1 cellular context compared by ENCODE assay signal in the genomic region with DNA sequence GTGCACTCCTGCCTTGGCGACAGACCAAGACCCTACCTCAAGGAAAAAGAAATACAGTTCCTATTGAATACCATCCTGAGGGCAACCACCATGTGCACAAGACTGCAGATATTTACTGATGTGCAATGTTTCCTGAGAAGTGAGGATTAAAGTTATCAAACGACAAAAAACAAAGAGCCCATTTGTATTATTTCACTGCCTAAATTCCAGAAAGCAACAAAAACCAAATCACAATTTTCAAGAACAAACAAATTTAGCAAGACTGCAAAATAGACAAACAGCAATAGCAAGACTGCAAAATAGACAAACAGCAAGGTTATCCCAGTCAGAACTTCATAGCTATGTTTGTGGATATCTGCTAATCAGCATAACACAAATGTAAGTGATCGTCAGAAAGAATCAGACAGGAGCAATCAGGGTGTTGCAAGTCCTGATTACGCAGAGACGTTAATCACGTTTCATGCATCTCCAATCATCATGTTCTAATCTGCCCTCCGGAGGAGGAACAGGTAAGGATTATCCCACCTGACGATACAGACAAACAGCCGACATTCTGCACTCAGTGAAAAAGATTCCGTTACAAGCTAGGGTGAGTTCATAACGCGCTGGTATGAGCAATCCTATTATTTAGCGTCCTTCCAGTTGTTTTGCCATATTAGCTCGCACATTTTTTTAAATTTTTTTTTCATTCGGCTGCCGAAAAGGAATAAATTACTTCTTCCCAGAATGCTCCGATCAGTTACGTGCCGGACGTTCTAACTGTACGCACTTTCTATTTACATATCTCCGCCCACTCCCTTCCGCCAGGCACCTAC.
TF ChIP-seq lines count a peak whose summit lies in the region.

No MANE protein-coding gene starts in this region.

TF ChIP-seq in K562, 482 proteins besides CTCF, POLR2A, EP300 and RAD21 (continued from another document and continues in another):
- TF ChIP-seq, protein P1, sequence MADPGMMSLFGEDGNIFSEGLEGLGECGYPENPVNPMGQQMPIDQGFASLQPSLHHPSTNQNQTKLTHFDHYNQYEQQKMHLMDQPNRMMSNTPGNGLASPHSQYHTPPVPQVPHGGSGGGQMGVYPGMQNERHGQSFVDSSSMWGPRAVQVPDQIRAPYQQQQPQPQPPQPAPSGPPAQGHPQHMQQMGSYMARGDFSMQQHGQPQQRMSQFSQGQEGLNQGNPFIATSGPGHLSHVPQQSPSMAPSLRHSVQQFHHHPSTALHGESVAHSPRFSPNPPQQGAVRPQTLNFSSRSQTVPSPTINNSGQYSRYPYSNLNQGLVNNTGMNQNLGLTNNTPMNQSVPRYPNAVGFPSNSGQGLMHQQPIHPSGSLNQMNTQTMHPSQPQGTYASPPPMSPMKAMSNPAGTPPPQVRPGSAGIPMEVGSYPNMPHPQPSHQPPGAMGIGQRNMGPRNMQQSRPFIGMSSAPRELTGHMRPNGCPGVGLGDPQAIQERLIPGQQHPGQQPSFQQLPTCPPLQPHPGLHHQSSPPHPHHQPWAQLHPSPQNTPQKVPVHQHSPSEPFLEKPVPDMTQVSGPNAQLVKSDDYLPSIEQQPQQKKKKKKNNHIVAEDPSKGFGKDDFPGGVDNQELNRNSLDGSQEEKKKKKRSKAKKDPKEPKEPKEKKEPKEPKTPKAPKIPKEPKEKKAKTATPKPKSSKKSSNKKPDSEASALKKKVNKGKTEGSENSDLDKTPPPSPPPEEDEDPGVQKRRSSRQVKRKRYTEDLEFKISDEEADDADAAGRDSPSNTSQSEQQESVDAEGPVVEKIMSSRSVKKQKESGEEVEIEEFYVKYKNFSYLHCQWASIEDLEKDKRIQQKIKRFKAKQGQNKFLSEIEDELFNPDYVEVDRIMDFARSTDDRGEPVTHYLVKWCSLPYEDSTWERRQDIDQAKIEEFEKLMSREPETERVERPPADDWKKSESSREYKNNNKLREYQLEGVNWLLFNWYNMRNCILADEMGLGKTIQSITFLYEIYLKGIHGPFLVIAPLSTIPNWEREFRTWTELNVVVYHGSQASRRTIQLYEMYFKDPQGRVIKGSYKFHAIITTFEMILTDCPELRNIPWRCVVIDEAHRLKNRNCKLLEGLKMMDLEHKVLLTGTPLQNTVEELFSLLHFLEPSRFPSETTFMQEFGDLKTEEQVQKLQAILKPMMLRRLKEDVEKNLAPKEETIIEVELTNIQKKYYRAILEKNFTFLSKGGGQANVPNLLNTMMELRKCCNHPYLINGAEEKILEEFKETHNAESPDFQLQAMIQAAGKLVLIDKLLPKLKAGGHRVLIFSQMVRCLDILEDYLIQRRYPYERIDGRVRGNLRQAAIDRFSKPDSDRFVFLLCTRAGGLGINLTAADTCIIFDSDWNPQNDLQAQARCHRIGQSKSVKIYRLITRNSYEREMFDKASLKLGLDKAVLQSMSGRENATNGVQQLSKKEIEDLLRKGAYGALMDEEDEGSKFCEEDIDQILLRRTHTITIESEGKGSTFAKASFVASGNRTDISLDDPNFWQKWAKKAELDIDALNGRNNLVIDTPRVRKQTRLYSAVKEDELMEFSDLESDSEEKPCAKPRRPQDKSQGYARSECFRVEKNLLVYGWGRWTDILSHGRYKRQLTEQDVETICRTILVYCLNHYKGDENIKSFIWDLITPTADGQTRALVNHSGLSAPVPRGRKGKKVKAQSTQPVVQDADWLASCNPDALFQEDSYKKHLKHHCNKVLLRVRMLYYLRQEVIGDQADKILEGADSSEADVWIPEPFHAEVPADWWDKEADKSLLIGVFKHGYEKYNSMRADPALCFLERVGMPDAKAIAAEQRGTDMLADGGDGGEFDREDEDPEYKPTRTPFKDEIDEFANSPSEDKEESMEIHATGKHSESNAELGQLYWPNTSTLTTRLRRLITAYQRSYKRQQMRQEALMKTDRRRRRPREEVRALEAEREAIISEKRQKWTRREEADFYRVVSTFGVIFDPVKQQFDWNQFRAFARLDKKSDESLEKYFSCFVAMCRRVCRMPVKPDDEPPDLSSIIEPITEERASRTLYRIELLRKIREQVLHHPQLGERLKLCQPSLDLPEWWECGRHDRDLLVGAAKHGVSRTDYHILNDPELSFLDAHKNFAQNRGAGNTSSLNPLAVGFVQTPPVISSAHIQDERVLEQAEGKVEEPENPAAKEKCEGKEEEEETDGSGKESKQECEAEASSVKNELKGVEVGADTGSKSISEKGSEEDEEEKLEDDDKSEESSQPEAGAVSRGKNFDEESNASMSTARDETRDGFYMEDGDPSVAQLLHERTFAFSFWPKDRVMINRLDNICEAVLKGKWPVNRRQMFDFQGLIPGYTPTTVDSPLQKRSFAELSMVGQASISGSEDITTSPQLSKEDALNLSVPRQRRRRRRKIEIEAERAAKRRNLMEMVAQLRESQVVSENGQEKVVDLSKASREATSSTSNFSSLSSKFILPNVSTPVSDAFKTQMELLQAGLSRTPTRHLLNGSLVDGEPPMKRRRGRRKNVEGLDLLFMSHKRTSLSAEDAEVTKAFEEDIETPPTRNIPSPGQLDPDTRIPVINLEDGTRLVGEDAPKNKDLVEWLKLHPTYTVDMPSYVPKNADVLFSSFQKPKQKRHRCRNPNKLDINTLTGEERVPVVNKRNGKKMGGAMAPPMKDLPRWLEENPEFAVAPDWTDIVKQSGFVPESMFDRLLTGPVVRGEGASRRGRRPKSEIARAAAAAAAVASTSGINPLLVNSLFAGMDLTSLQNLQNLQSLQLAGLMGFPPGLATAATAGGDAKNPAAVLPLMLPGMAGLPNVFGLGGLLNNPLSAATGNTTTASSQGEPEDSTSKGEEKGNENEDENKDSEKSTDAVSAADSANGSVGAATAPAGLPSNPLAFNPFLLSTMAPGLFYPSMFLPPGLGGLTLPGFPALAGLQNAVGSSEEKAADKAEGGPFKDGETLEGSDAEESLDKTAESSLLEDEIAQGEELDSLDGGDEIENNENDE (IDR thresholded peaks at IDR 0.05; ENCODE audit: low read depth, low read length), result no peak
- TF ChIP-seq, protein P2, sequence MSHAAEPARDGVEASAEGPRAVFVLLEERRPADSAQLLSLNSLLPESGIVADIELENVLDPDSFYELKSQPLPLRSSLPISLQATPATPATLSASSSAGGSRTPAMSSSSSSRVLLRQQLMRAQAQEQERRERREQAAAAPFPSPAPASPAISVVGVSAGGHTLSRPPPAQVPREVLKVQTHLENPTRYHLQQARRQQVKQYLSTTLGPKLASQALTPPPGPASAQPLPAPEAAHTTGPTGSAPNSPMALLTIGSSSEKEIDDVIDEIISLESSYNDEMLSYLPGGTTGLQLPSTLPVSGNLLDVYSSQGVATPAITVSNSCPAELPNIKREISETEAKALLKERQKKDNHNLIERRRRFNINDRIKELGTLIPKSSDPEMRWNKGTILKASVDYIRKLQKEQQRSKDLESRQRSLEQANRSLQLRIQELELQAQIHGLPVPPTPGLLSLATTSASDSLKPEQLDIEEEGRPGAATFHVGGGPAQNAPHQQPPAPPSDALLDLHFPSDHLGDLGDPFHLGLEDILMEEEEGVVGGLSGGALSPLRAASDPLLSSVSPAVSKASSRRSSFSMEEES (CRISPR knock-in tag; IDR thresholded peaks at IDR 0.05), result peak; percentile 48; the same call in 1 of the 2 replicates
- TF ChIP-seq TCF7 (IDR thresholded peaks at IDR 0.05; ENCODE audit: borderline replicate concordance), result peak; percentile 42; the same call in 1 of the 2 replicates
- TF ChIP-seq ZNF766 (CRISPR knock-in tag; conservative IDR thresholded peaks at IDR 0.05), result peak; percentile 48; the same call in 1 of the 2 replicates
- TF ChIP-seq POLR2G (IDR thresholded peaks at IDR 0.05; ENCODE audit: low read depth, low read length), result peak; percentile 85
- TF ChIP-seq MBD2 (IDR thresholded peaks at IDR 0.05; ENCODE audit: borderline replicate concordance, low read depth), result peak; percentile 95
- peak; percentile 77 for TF ChIP-seq CCNT2 (IDR thresholded peaks at IDR 0.05; ENCODE audit: borderline replicate concordance, extremely low read depth, insufficient read length, low read depth, low read length)
- TF ChIP-seq HOMEZ (CRISPR knock-in tag; IDR thresholded peaks at IDR 0.05), result no peak
- TF ChIP-seq KLF6 (CRISPR knock-in tag; IDR thresholded peaks at IDR 0.05; ENCODE audit: borderline replicate concordance), result peak; percentile 5; the same call in 1 of the 2 replicates
- TF ChIP-seq RCOR1 (IDR thresholded peaks at IDR 0.05; ENCODE audit: borderline replicate concordance in 1 of 2, low read depth in 2 of 2, low read length in 2 of 2), result peak; percentile 67 to 70; a peak in 3 of 4 replicates
- TF ChIP-seq NCOA2 (IDR thresholded peaks at IDR 0.05; ENCODE audit: partially characterized antibody in 2 of 2), result no peak
- peak; percentile 77 for TF ChIP-seq SMARCA4 (IDR thresholded peaks at IDR 0.05)
- no peak for TF ChIP-seq ZNF217 (CRISPR knock-in tag; IDR thresholded peaks at IDR 0.05)
- TF ChIP-seq, protein P3, sequence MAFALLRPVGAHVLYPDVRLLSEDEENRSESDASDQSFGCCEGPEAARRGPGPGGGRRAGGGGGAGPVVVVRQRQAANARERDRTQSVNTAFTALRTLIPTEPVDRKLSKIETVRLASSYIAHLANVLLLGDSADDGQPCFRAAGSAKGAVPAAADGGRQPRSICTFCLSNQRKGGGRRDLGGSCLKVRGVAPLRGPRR (CRISPR knock-in tag; IDR thresholded peaks at IDR 0.05), result no peak
- peak; percentile 91 for TF ChIP-seq RBFOX2 (IDR thresholded peaks at IDR 0.05; ENCODE audit: low read depth, low read length)
- TF ChIP-seq YY1 (IDR thresholded peaks at IDR 0.05; ENCODE audit: borderline replicate concordance in 1 of 3, control insufficient read depth in 1 of 3, extremely low read depth in 1 of 3, insufficient read depth in 3 of 3, insufficient read length in 1 of 3, insufficient replicate concordance in 2 of 3, low read depth in 1 of 3, low read length in 2 of 3), result peak in 1 of 3 experiments; percentile 80
- peak; percentile 74 for TF ChIP-seq ZZZ3 (IDR thresholded peaks at IDR 0.05)
- no peak for TF ChIP-seq BRCA1 (IDR thresholded peaks at IDR 0.05)
- TF ChIP-seq BRCA1 (CRISPR knock-in tag; IDR thresholded peaks at IDR 0.05), result no peak
- peak; percentile 89 for TF ChIP-seq NFIC (IDR thresholded peaks at IDR 0.05)
- TF ChIP-seq, protein P4, sequence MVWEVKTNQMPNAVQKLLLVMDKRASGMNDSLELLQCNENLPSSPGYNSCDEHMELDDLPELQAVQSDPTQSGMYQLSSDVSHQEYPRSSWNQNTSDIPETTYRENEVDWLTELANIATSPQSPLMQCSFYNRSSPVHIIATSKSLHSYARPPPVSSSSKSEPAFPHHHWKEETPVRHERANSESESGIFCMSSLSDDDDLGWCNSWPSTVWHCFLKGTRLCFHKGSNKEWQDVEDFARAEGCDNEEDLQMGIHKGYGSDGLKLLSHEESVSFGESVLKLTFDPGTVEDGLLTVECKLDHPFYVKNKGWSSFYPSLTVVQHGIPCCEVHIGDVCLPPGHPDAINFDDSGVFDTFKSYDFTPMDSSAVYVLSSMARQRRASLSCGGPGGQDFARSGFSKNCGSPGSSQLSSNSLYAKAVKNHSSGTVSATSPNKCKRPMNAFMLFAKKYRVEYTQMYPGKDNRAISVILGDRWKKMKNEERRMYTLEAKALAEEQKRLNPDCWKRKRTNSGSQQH (CRISPR knock-in tag; IDR thresholded peaks at IDR 0.05), result peak; percentile 100
- TF ChIP-seq, protein P5, sequence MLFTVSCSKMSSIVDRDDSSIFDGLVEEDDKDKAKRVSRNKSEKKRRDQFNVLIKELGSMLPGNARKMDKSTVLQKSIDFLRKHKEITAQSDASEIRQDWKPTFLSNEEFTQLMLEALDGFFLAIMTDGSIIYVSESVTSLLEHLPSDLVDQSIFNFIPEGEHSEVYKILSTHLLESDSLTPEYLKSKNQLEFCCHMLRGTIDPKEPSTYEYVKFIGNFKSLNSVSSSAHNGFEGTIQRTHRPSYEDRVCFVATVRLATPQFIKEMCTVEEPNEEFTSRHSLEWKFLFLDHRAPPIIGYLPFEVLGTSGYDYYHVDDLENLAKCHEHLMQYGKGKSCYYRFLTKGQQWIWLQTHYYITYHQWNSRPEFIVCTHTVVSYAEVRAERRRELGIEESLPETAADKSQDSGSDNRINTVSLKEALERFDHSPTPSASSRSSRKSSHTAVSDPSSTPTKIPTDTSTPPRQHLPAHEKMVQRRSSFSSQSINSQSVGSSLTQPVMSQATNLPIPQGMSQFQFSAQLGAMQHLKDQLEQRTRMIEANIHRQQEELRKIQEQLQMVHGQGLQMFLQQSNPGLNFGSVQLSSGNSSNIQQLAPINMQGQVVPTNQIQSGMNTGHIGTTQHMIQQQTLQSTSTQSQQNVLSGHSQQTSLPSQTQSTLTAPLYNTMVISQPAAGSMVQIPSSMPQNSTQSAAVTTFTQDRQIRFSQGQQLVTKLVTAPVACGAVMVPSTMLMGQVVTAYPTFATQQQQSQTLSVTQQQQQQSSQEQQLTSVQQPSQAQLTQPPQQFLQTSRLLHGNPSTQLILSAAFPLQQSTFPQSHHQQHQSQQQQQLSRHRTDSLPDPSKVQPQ (CRISPR knock-in tag; IDR thresholded peaks at IDR 0.05; ENCODE audit: borderline replicate concordance), result no peak
- peak; percentile 98 for TF ChIP-seq ZNF717 (CRISPR knock-in tag; IDR thresholded peaks at IDR 0.05)
- TF ChIP-seq RFX7 (CRISPR knock-in tag; IDR thresholded peaks at IDR 0.05), result peak; percentile 90
- TF ChIP-seq CGGBP1 (CRISPR knock-in tag; IDR thresholded peaks at IDR 0.05), result peak; percentile 99
- TF ChIP-seq, protein P6, sequence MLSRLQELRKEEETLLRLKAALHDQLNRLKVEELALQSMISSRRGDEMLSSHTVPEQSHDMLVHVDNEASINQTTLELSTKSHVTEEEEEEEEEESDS (CRISPR knock-in tag; IDR thresholded peaks at IDR 0.05), result peak; percentile 94
- TF ChIP-seq NCOA1 (IDR thresholded peaks at IDR 0.05; ENCODE audit: low read depth), result peak; percentile 84
- peak; percentile 90 for TF ChIP-seq HNRNPL (IDR thresholded peaks at IDR 0.05; ENCODE audit: low read depth, low read length)
- peak; percentile 91 for TF ChIP-seq FOXP1 (CRISPR knock-in tag; IDR thresholded peaks at IDR 0.05)
- TF ChIP-seq ZFP36 (IDR thresholded peaks at IDR 0.05; ENCODE audit: low read depth, low read length, partially characterized antibody), result peak; percentile 38
- peak; percentile 95 for TF ChIP-seq ZNF655 (CRISPR knock-in tag; IDR thresholded peaks at IDR 0.05)
- TF ChIP-seq XRCC5 (IDR thresholded peaks at IDR 0.05; ENCODE audit: low read depth, low read length), result no peak
- peak; percentile 92 for TF ChIP-seq HOXB6 (CRISPR knock-in tag; IDR thresholded peaks at IDR 0.05; ENCODE audit: borderline replicate concordance)
